Comparison of ENCODE assay signal across 20 cellular contexts in genomic region chr14:54278087-54278486, GRCh38.
DNase-seq lines count a peak whose midpoint lies in the region; ATAC-seq lines count a peak whose summit lies in the region.
"Had no signal": no experiment of that assay in that cellular context is flagged by ENCODE, and none has a peak within 500 bp of the region (broad histone marks: within the 10 kb centered on the region; RNA-seq: fewer than 3 reads in every experiment).

No MANE protein-coding gene starts in this region.

- peak; percentile 6 to 23 for DNase-seq in NCI-H526 (lab: John Stamatoyannopoulos, UW)
- no peak for DNase-seq in NCI-H526 treated with DMSO at 0.1 percent for 48 hours (lab: John Stamatoyannopoulos, UW)
- peak; percentile 11 for DNase-seq in H4 (ENCODE audit: low spot score)
- DNase-seq in OCI-M1 (lab: John Stamatoyannopoulos, UW), result peak; percentile 1
- peak; percentile 24 for DNase-seq in myocyte (ENCODE audit: low read depth)
- DNase-seq in cerebellum (ENCODE audit: low spot score), result no peak
- no peak for DNase-seq in effector CD8-positive, alpha-beta T cell (lab: John Stamatoyannopoulos, UW)
- DNase-seq: activated B cell treated with CpG ODN at 0.5 μM for 24 hours; activated CD4-positive, alpha-beta T cell treated with anti-CD3 and anti-CD28 coated beads, Interleukin-2, amount 50 U/mL, for 4 hours; activated CD8-positive, alpha-beta memory T cell treated with anti-CD3 and anti-CD28 coated beads, Interleukin-2, amount 50 U/mL, for 4 hours; activated naive CD8-positive, alpha-beta T cell treated with anti-CD3 and anti-CD28 coated beads, Interleukin-2, amount 10 ng/mL, durations not matched to agents 7 days and 5 days; body of pancreas; effector memory CD8-positive, alpha-beta T cell; gastrocnemius medialis; hypothalamus; posterior cingulate gyrus; sigmoid colon had no signal

- ATAC-seq in GM21576 (IDR thresholded peaks at IDR 0.05; ENCODE audit: unreplicated experiment), result no peak
- ATAC-seq: body of pancreas; effector memory CD8-positive, alpha-beta T cell; gastrocnemius medialis; GM12878; SK-N-SH treated with all-trans-retinoic acid at 6 μM for 48 hours had no signal

Comparison
In these comparisons a context has a peak if more than half of its experiments do, and no peak if none do; other contexts are left out.
1. DNase-seq: peak in NCI-H526 (2 of 2), H4 (single experiment), OCI-M1 (single experiment) and myocyte (single experiment); none in NCI-H526 treated with DMSO at 0.1 percent for 48 hours (single experiment), cerebellum (single experiment) and effector CD8-positive, alpha-beta T cell (single experiment).